Comparison of ENCODE assay signal across 1 cellular context in the genomic region with DNA sequence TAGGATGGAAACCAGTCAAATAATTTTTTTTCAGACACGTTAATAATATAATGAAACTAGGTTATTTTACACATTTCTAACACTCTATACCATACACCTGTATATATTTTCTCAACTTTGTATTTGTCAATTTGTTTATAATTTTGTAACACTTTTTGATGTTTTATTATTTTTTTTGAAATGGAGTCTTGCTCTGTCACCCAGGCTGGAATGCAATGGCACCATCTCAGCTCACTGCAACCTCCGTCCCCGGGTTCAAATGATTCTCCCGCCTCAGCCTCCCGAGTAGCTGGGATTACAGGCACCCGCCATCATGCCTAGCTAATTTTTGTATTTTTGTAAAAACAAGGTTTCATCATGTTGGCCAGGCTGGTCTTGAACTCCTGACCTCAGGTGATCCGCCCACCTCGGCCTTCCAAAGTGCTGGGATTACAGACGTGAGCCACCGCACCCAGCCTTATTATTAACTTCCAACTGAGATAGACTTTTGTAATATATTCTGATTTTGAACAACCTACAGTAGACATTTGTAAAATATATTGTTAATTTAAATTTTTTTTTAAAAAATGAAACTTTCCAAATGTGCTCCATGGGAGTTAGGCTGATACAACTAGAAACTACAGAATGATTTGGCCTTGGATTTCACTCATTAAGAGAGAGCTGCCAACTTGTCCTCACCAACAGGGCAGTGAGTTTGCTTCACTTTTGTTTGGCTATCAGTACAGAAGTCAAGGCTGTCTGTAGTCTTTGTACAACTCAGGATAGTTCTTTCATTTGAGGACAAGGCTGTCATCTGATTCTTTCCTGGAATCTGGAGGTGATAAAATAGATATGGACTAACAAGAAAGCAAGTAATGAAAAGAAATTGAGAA.
TF ChIP-seq lines count a peak whose summit lies in the region.

No MANE protein-coding gene starts in this region.

TF ChIP-seq in HepG2, 621 proteins besides CTCF, POLR2A, EP300 and RAD21 (continued from another document and continues in another):
- TF ChIP-seq, protein P1, sequence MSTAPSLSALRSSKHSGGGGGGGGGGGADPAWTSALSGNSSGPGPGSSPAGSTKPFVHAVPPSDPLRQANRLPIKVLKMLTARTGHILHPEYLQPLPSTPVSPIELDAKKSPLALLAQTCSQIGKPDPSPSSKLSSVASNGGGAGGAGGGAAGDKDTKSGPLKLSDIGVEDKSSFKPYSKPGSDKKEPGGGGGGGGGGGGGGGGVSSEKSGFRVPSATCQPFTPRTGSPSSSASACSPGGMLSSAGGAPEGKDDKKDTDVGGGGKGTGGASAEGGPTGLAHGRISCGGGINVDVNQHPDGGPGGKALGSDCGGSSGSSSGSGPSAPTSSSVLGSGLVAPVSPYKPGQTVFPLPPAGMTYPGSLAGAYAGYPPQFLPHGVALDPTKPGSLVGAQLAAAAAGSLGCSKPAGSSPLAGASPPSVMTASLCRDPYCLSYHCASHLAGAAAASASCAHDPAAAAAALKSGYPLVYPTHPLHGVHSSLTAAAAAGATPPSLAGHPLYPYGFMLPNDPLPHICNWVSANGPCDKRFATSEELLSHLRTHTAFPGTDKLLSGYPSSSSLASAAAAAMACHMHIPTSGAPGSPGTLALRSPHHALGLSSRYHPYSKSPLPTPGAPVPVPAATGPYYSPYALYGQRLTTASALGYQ (CRISPR knock-in tag; IDR thresholded peaks at IDR 0.05) = peak; percentile 78
- TF ChIP-seq TSC22D2 (CRISPR knock-in tag; IDR thresholded peaks at IDR 0.05; ENCODE audit: borderline replicate concordance) (no peak), ZBTB44 (CRISPR knock-in tag; IDR thresholded peaks at IDR 0.05) (no peak), PBX3 (CRISPR knock-in tag; IDR thresholded peaks at IDR 0.05; ENCODE audit: borderline replicate concordance) (no peak), ZNF251 (CRISPR knock-in tag; IDR thresholded peaks at IDR 0.05) (no peak), ZNF205 (CRISPR knock-in tag; IDR thresholded peaks at IDR 0.05) (peak; percentile 46; the same call in 1 of the 2 replicates), MXD4 (CRISPR knock-in tag; IDR thresholded peaks at IDR 0.05) (no peak), KDM5B (CRISPR knock-in tag; IDR thresholded peaks at IDR 0.05; ENCODE audit: borderline replicate concordance) (no peak), FOSL2 (CRISPR knock-in tag; IDR thresholded peaks at IDR 0.05) (peak; percentile 46; the same call in 1 of the 2 replicates), ZNF274 (CRISPR knock-in tag; IDR thresholded peaks at IDR 0.05) (no peak), ZNF614 (CRISPR knock-in tag; IDR thresholded peaks at IDR 0.05; ENCODE audit: borderline replicate concordance) (no peak), BRD4 (CRISPR knock-in tag; IDR thresholded peaks at IDR 0.05) (peak; percentile 28; the same call in 1 of the 2 replicates), SP2 (CRISPR knock-in tag; IDR thresholded peaks at IDR 0.05) (no peak), ZNF543 (CRISPR knock-in tag; IDR thresholded peaks at IDR 0.05) (no peak), ZNF772 (CRISPR knock-in tag; IDR thresholded peaks at IDR 0.05) (no peak), ZNF724P (CRISPR knock-in tag; IDR thresholded peaks at IDR 0.05; ENCODE audit: borderline replicate concordance) (no peak), ZNF362 (CRISPR knock-in tag; IDR thresholded peaks at IDR 0.05; ENCODE audit: borderline replicate concordance) (no peak; the same call in 1 of the 2 replicates), HES4 (CRISPR knock-in tag; IDR thresholded peaks at IDR 0.05; ENCODE audit: borderline replicate concordance) (no peak), ZNF451 (CRISPR knock-in tag; IDR thresholded peaks at IDR 0.05) (no peak), ZFP36L1 (CRISPR knock-in tag; IDR thresholded peaks at IDR 0.05) (no peak), LRRFIP1 (CRISPR knock-in tag; conservative IDR thresholded peaks at IDR 0.05) (no peak), CBX5 (CRISPR knock-in tag; IDR thresholded peaks at IDR 0.05; ENCODE audit: borderline replicate concordance) (no peak), HMGA1 (CRISPR knock-in tag; conservative IDR thresholded peaks at IDR 0.05) (no peak), ZNF318 (CRISPR knock-in tag; IDR thresholded peaks at IDR 0.05) (no peak), GABPB1 (CRISPR knock-in tag; IDR thresholded peaks at IDR 0.05) (peak; percentile 14; the same call in 1 of the 2 replicates)
- TF ChIP-seq, protein P2, sequence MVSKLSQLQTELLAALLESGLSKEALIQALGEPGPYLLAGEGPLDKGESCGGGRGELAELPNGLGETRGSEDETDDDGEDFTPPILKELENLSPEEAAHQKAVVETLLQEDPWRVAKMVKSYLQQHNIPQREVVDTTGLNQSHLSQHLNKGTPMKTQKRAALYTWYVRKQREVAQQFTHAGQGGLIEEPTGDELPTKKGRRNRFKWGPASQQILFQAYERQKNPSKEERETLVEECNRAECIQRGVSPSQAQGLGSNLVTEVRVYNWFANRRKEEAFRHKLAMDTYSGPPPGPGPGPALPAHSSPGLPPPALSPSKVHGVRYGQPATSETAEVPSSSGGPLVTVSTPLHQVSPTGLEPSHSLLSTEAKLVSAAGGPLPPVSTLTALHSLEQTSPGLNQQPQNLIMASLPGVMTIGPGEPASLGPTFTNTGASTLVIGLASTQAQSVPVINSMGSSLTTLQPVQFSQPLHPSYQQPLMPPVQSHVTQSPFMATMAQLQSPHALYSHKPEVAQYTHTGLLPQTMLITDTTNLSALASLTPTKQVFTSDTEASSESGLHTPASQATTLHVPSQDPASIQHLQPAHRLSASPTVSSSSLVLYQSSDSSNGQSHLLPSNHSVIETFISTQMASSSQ (IDR thresholded peaks at IDR 0.05; ENCODE audit: low read depth) = no peak
- TF ChIP-seq, protein P2 (CRISPR knock-in tag; IDR thresholded peaks at IDR 0.05; ENCODE audit: borderline replicate concordance) = peak; percentile 69; the same call in 1 of the 2 replicates
- TF ChIP-seq, protein P3, sequence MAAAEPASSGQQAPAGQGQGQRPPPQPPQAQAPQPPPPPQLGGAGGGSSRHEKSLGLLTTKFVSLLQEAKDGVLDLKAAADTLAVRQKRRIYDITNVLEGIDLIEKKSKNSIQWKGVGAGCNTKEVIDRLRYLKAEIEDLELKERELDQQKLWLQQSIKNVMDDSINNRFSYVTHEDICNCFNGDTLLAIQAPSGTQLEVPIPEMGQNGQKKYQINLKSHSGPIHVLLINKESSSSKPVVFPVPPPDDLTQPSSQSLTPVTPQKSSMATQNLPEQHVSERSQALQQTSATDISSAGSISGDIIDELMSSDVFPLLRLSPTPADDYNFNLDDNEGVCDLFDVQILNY (CRISPR knock-in tag; conservative IDR thresholded peaks at IDR 0.05) = no peak
